Comparison of ENCODE assay signal across 9 cellular contexts in genomic region chr1:154386643-154387352, GRCh38. TPM values are rescaled to one million over a fixed set of nuclear protein-coding genes. Genes with fewer than 3 reads are reported as not detected.
A peak's percentile ranks its signal among the peaks of the same experiment; 100 is the strongest.
DNase-seq lines count a peak whose midpoint lies in the region; ATAC-seq and TF ChIP-seq lines count a peak whose summit lies in the region.
"Had no signal": no experiment of that assay in that cellular context is flagged by ENCODE, and none has a peak within 500 bp of the region (broad histone marks: within the 10 kb centered on the region; RNA-seq: fewer than 3 reads in every experiment).

No MANE protein-coding gene starts in this region.

- WGBS in adrenal gland, 4 donors: 80 to 89% (median 84%) methylated on average over 10 to 11 of the region's 11 CpGs

- H3K36me3 ChIP-seq in CD4-positive, CD25-positive, alpha-beta regulatory T cell (ENCODE audit: control insufficient read depth, insufficient read depth, low read length): no peaks in the 10 kb centered on the region
- H3K36me3 ChIP-seq in left lung (no peaks in the 10 kb centered on the region), adrenal gland (replicated peaks in 1 of 2) (no peaks in the 10 kb centered on the region)

- H3K9me3 Mint-ChIP-seq in CD4-positive, CD25-positive, alpha-beta regulatory T cell: peaks cover 0 to 1% (median 0%) of the 10 kb centered on the region in 7 donors
- H3K9me3 Mint-ChIP-seq in activated CD4-positive, alpha-beta T cell treated with anti-CD3 and anti-CD28 coated beads, Interleukin-2, amount 10 ng/mL, durations not matched to agents 7 days and 5 days: peaks cover 2% of the 10 kb centered on the region
- no peaks in the 10 kb centered on the region for H3K9me3 Mint-ChIP-seq in stimulated activated naive CD8-positive, alpha-beta T cell treated with anti-CD3 and anti-CD28 coated beads, Interleukin-15, Interleukin-2, amounts not matched to agents 100 ng/mL and 50 ng/mL, for 24 hours

- H3K4me3 Mint-ChIP-seq in CD4-positive, CD25-positive, alpha-beta regulatory T cell: peak overlapping the region; percentile 59 to 86 (median 78)
- peak overlapping the region; percentile 26 for H3K4me3 Mint-ChIP-seq in activated CD4-positive, alpha-beta T cell treated with anti-CD3 and anti-CD28 coated beads, Interleukin-2, amount 10 ng/mL, durations not matched to agents 7 days and 5 days
- peak overlapping the region; percentile 75 for H3K4me3 Mint-ChIP-seq in stimulated activated naive CD8-positive, alpha-beta T cell treated with anti-CD3 and anti-CD28 coated beads, Interleukin-15, Interleukin-2, amounts not matched to agents 100 ng/mL and 50 ng/mL, for 24 hours

- H3K4me3 ChIP-seq in CD4-positive, CD25-positive, alpha-beta regulatory T cell (ENCODE audit: low read depth, low read length): peak overlapping the region; percentile 59
- H3K4me3 ChIP-seq in left lung: no peak overlapping the region
- no peak overlapping the region for H3K4me3 ChIP-seq in adrenal gland

- H3K4me1 ChIP-seq in CD4-positive, CD25-positive, alpha-beta regulatory T cell (ENCODE audit: control insufficient read depth, insufficient read depth, low read length, poor library complexity, severe bottlenecking): peaks cover 35% of the 10 kb centered on the region
- peaks cover 3 to 20% of the 10 kb centered on the region in 2 donors for H3K4me1 ChIP-seq in left lung
- H3K4me1 ChIP-seq in adrenal gland (replicated peaks in 1 of 2): no peaks in the 10 kb centered on the region

- no peaks in the 10 kb centered on the region for H3K9me3 ChIP-seq in CD4-positive, CD25-positive, alpha-beta regulatory T cell (ENCODE audit: control insufficient read depth in 2 of 2, low read length in 2 of 2)
- H3K9me3 ChIP-seq in left lung (no peaks in the 10 kb centered on the region), adrenal gland (replicated peaks in 1 of 3) (no peaks in the 10 kb centered on the region)

- TF ChIP-seq CTCF in left lung (IDR thresholded peaks at IDR 0.05) (no peak), adrenal gland (IDR thresholded peaks at IDR 0.05) (no peak)

- CTCF ChIA-PET in activated CD4-positive, alpha-beta T cell treated with anti-CD3 and anti-CD28 coated beads, Interleukin-2, amount 10 ng/mL, durations not matched to agents 7 days and 5 days (lab: Charles Lee): interaction anchor here (0.7 to 2.1 kb wide), 6 partner anchors 11 to 507 kb away, joined by 3 to 6 read pairs (median 3); no protein-coding TSS in a partner anchor

- no peak for TF ChIP-seq POLR2A in adrenal gland (IDR thresholded peaks at IDR 0.05)

- peaks cover 9 to 62% (median 35%) of the 10 kb centered on the region in 4 donors for H3K4me1 Mint-ChIP-seq in CD4-positive, CD25-positive, alpha-beta regulatory T cell
- H3K4me1 Mint-ChIP-seq in activated CD4-positive, alpha-beta T cell treated with anti-CD3 and anti-CD28 coated beads, Interleukin-2, amount 10 ng/mL, durations not matched to agents 7 days and 5 days: peaks cover 24% of the 10 kb centered on the region
- peaks cover 51% of the 10 kb centered on the region for H3K4me1 Mint-ChIP-seq in stimulated activated naive CD8-positive, alpha-beta T cell treated with anti-CD3 and anti-CD28 coated beads, Interleukin-15, Interleukin-2, amounts not matched to agents 100 ng/mL and 50 ng/mL, for 24 hours (ENCODE audit: low read depth)

- POLR2A ChIA-PET in activated CD4-positive, alpha-beta T cell treated with anti-CD3 and anti-CD28 coated beads, Interleukin-2, amount 10 ng/mL, durations not matched to agents 7 days and 5 days (lab: Charles Lee): no interaction called here

- peak overlapping the region; percentile 90 for H3K27ac ChIP-seq in CD4-positive, CD25-positive, alpha-beta regulatory T cell (ENCODE audit: insufficient read depth, low read length, poor library complexity, severe bottlenecking)
- peak overlapping the region; percentile 26 to 75 for H3K27ac ChIP-seq in left lung
- H3K27ac ChIP-seq in adrenal gland: no peak overlapping the region
- H3K27ac ChIP-seq: VCaP had no signal

- no peaks in the 10 kb centered on the region for H3K27me3 ChIP-seq in CD4-positive, CD25-positive, alpha-beta regulatory T cell (ENCODE audit: control insufficient read depth, insufficient read depth, low read length)
- H3K27me3 ChIP-seq in left lung: no peaks in the 10 kb centered on the region
- H3K27me3 ChIP-seq in adrenal gland: no peaks in the 10 kb centered on the region

- intact Hi-C loops in left lung (cut with DNase I): no loop called here
- intact Hi-C loops in adrenal gland (cut with DNase I): no loop called here

- DNase-seq in CD4-positive, CD25-positive, alpha-beta regulatory T cell: peak; percentile 61 to 91 (median 75)
- DNase-seq in activated CD4-positive, alpha-beta T cell treated with anti-CD3 and anti-CD28 coated beads, Interleukin-2, amount 10 ng/mL, durations not matched to agents 7 days and 5 days: peak; percentile 32
- DNase-seq in left lung (no peak), NCI-H1436 treated with DMSO at 0.1 percent for 48 hours (lab: John Stamatoyannopoulos, UW) (no peak), NCI-H1105 treated with DMSO at 0.1 percent for 48 hours (lab: John Stamatoyannopoulos, UW) (no peak), adrenal gland (no peak)

- ATAC-seq in CD4-positive, CD25-positive, alpha-beta regulatory T cell (ENCODE audit: low read depth in 2 of 2): peak; percentile 92 to 95
- ATAC-seq in HG02870 (IDR thresholded peaks at IDR 0.05; ENCODE audit: unreplicated experiment) (peak; percentile 66), left lung (peak; percentile 96)

- no peaks in the 10 kb centered on the region for H3K27me3 Mint-ChIP-seq in CD4-positive, CD25-positive, alpha-beta regulatory T cell
- H3K27me3 Mint-ChIP-seq in activated CD4-positive, alpha-beta T cell treated with anti-CD3 and anti-CD28 coated beads, Interleukin-2, amount 10 ng/mL, durations not matched to agents 7 days and 5 days: no peaks in the 10 kb centered on the region
- no peaks in the 10 kb centered on the region for H3K27me3 Mint-ChIP-seq in stimulated activated naive CD8-positive, alpha-beta T cell treated with anti-CD3 and anti-CD28 coated beads, Interleukin-15, Interleukin-2, amounts not matched to agents 100 ng/mL and 50 ng/mL, for 24 hours

- H3K36me3 Mint-ChIP-seq in CD4-positive, CD25-positive, alpha-beta regulatory T cell: no peaks in the 10 kb centered on the region
- H3K36me3 Mint-ChIP-seq in activated CD4-positive, alpha-beta T cell treated with anti-CD3 and anti-CD28 coated beads, Interleukin-2, amount 10 ng/mL, durations not matched to agents 7 days and 5 days (ENCODE audit: low read depth): peaks cover 11% of the 10 kb centered on the region
- H3K36me3 Mint-ChIP-seq in stimulated activated naive CD8-positive, alpha-beta T cell treated with anti-CD3 and anti-CD28 coated beads, Interleukin-15, Interleukin-2, amounts not matched to agents 100 ng/mL and 50 ng/mL, for 24 hours (ENCODE audit: low read depth): no peaks in the 10 kb centered on the region

- peak overlapping the region; percentile 92 to 99 (median 99) for H3K27ac Mint-ChIP-seq in CD4-positive, CD25-positive, alpha-beta regulatory T cell
- peak overlapping the region; percentile 90 for H3K27ac Mint-ChIP-seq in activated CD4-positive, alpha-beta T cell treated with anti-CD3 and anti-CD28 coated beads, Interleukin-2, amount 10 ng/mL, durations not matched to agents 7 days and 5 days
- H3K27ac Mint-ChIP-seq in stimulated activated naive CD8-positive, alpha-beta T cell treated with anti-CD3 and anti-CD28 coated beads, Interleukin-15, Interleukin-2, amounts not matched to agents 100 ng/mL and 50 ng/mL, for 24 hours: peak overlapping the region; percentile 93

RNA-seq across cellular contexts. Expression of gene IL6R, which starts 18.3 kb away (rescaled TPM):
- total RNA-seq in CD4-positive, CD25-positive, alpha-beta regulatory T cell: 135 TPM
- polyA plus RNA-seq in CD4-positive, CD25-positive, alpha-beta regulatory T cell: 10 to 100 TPM; 54.5 to 84.4 (median 62.2) TPM
- total RNA-seq in activated CD4-positive, alpha-beta T cell treated with anti-CD3 and anti-CD28 coated beads, Interleukin-2, amount 10 ng/mL, durations not matched to agents 7 days and 5 days: 1 to 10 TPM; 9.1 to 9.3 TPM
- 10 to 100 TPM; 45.0 to 65.3 TPM for total RNA-seq in left lung
- total RNA-seq in adrenal gland: 10 to 100 TPM; 10.8 to 43.0 (median 25.1) TPM
- polyA plus RNA-seq in adrenal gland: 1 to 10 TPM; 4.4 to 5.4 (median 5.3) TPM

Comparison
In these comparisons a context has a peak if more than half of its experiments do, and no peak if none do; other contexts are left out.
1. DNase-seq: peak in CD4-positive, CD25-positive, alpha-beta regulatory T cell (3 of 3) and activated CD4-positive, alpha-beta T cell treated with anti-CD3 and anti-CD28 coated beads, Interleukin-2, amount 10 ng/mL, durations not matched to agents 7 days and 5 days (single experiment); none in left lung (0 of 2), NCI-H1436 treated with DMSO at 0.1 percent for 48 hours (single experiment), NCI-H1105 treated with DMSO at 0.1 percent for 48 hours (single experiment) and adrenal gland (0 of 7).
2. H3K27ac ChIP-seq: peak in CD4-positive, CD25-positive, alpha-beta regulatory T cell (single experiment) and left lung (2 of 2); none in adrenal gland (0 of 5).
3. H3K4me3 Mint-ChIP-seq: peak in every context shown above with its lines; median percentile 78 in CD4-positive, CD25-positive, alpha-beta regulatory T cell; 75 in stimulated activated naive CD8-positive, alpha-beta T cell treated with anti-CD3 and anti-CD28 coated beads, Interleukin-15, Interleukin-2, amounts not matched to agents 100 ng/mL and 50 ng/mL, for 24 hours; 26 in activated CD4-positive, alpha-beta T cell treated with anti-CD3 and anti-CD28 coated beads, Interleukin-2, amount 10 ng/mL, durations not matched to agents 7 days and 5 days.
4. Peak in every context shown above with its lines, with median percentiles within 50 percentile points of each other: ATAC-seq and H3K27ac Mint-ChIP-seq.